ENCODE assay signal across 19 cellular contexts in the genomic region with DNA sequence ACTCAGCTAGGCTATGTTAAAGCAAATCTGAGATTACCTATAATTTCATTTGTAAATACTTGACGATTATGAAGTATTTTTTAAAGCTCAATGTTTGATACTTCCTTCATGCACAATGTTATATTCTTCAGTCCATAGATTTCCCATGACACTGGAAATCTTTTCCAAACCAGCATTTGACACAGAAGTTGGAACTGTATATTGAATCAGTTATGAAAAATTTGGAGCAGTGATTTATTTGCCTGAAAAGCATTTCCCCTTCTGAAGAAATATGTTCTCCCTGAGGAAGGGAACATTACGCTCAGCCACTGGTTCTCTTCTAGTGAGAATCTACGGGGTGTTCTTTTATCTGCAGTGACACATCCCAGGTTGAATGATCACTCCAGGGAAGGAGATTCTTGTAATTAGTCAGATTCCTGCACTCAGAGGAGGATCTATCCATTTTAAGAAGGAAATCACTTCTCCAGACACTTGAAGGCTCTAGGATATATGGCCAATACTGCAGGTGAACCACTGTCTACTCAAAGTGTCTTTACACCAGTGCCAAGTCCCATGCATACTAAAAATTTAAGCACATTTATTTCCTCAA.
"Had no signal": no experiment of that assay in that cellular context is flagged by ENCODE, and none has a peak within 500 bp of the region (broad histone marks: within the 10 kb centered on the region; RNA-seq: fewer than 3 reads in every experiment).

No MANE protein-coding gene starts in this region.

- H3K4me3 ChIP-seq: dorsolateral prefrontal cortex, lower lobe of right lung, neural progenitor cell, ovary, psoas muscle, sigmoid colon, testis, tibial artery, upper lobe of left lung had no signal

- H3K27me3 ChIP-seq: ovary, sigmoid colon, testis, upper lobe of left lung had no signal

- H2AFZ ChIP-seq: neural progenitor cell had no signal

- H3K9ac ChIP-seq: neural progenitor cell had no signal

- DNase-seq: dorsolateral prefrontal cortex; effector CD4-positive, alpha-beta T cell; head of caudate nucleus; left ventricle myocardium superior; lower lobe of right lung; nucleus accumbens; ovary; posterior cingulate gyrus; psoas muscle; right cardiac atrium; sigmoid colon; stimulated activated CD4-positive, alpha-beta T cell treated with anti-CD3 and anti-CD28 coated beads, Interleukin-2, amount 100 ng/mL, for 24 hours; stimulated activated CD4-positive, alpha-beta T cell treated with anti-CD3 and anti-CD28 coated beads, Interleukin-4, amount 100 ng/mL, for 24 hours; stimulated activated naive CD4-positive, alpha-beta T cell treated with Interleukin-2 at 50 U/mL for 16 hours; substantia nigra; testis; tibial artery; upper lobe of left lung had no signal

- H3K36me3 ChIP-seq: lower lobe of right lung, neural progenitor cell, ovary, sigmoid colon, tibial artery, upper lobe of left lung had no signal

- H3K27ac ChIP-seq: dorsolateral prefrontal cortex, lower lobe of right lung, neural progenitor cell, ovary, psoas muscle, sigmoid colon, testis, tibial artery, upper lobe of left lung had no signal

- H3K9me3 ChIP-seq: lower lobe of right lung, ovary, psoas muscle, sigmoid colon, testis, tibial artery, upper lobe of left lung had no signal

- H3K4me2 ChIP-seq: neural progenitor cell had no signal
